8 cellular contexts compared by ENCODE assay signal in the genomic region with DNA sequence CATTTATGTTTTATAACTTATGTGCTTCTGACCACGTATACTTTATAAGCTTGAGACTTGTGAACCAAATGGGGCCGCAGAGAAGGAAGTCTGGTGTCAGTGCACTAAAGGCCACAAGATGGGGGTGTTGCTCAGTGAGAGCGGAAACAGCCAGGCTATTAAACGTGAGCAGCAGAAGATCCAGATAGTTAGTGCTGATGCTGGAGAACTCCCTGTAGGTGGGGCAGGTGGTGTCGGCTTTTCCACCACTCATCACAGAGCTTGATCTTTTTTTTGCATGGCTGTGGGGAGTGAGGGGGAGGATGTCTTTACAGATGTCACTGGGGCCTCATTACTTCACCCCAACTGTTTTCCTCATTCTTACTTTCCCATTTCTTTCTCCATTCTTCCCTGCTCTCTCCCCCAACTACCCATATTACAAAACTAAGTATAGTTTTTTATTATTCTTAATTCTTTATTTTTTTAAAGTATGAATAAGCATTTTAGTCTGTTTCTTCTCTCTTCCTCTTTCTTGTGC. TPM values are rescaled to one million over a fixed set of nuclear protein-coding genes. Genes with fewer than 3 reads are reported as not detected.
A peak's percentile ranks its signal among the peaks of the same experiment; 100 is the strongest.
DNase-seq lines count a peak whose midpoint lies in the region; ATAC-seq and TF ChIP-seq lines count a peak whose summit lies in the region.

No MANE protein-coding gene starts in this region.

- H3K27ac Mint-ChIP-seq in Caco-2 (ENCODE audit: unreplicated experiment), result no peak overlapping the region

- H3K4me1 ChIP-seq in Caco-2 (no peaks in the 10 kb centered on the region), OCI-LY7 (ENCODE audit: insufficient read depth, low read length, poor library complexity, severe bottlenecking) (no peaks in the 10 kb centered on the region)

- H3K36me3 Mint-ChIP-seq in Caco-2 (ENCODE audit: insufficient read depth, unreplicated experiment), result no peaks in the 10 kb centered on the region

- H3K9me3 Mint-ChIP-seq in Caco-2 (ENCODE audit: unreplicated experiment), result no peaks in the 10 kb centered on the region

- no peaks in the 10 kb centered on the region for H3K27me3 Mint-ChIP-seq in Caco-2 (ENCODE audit: insufficient read depth, unreplicated experiment)

- TF ChIP-seq RAD21 in Ishikawa (IDR thresholded peaks at IDR 0.05; ENCODE audit: low read depth), result peak; percentile 93

- H3K9me2 ChIP-seq in OCI-LY7 (ENCODE audit: insufficient read depth, low read length), result no peaks in the 10 kb centered on the region

- no peak overlapping the region for H3K27ac ChIP-seq in OCI-LY7 (ENCODE audit: low read depth, low read length, poor library complexity, severe bottlenecking)

- no peak overlapping the region for H2AFZ ChIP-seq in OCI-LY7 (ENCODE audit: low read length)

- CTCF ChIA-PET in Caco-2 (lab: Charles Lee) (interaction anchor here (0.7 to 2.4 kb wide), 9 partner anchors 10 to 473 kb away, joined by 3 to 15 read pairs (median 5); a partner anchor contains a TSS), OCI-LY7 (lab: Charles Lee; ENCODE audit: unreplicated experiment) (interaction anchor here (0.9 kb wide), 1 partner anchor 530 kb away, joined by 4 read pairs; no protein-coding TSS in a partner anchor)

- H3K4me1 Mint-ChIP-seq in Caco-2 (ENCODE audit: low read depth, unreplicated experiment), result no peaks in the 10 kb centered on the region

- peak; percentile 81 to 85 for TF ChIP-seq CTCF in Caco-2 (IDR thresholded peaks at IDR 0.05; ENCODE audit: insufficient read depth in 1 of 2, low read depth in 1 of 2, low read length in 1 of 2, severe bottlenecking in 1 of 2, unreplicated experiment in 1 of 2)
- peak; percentile 92 for TF ChIP-seq CTCF in OCI-LY7 (conservative IDR thresholded peaks at IDR 0.05; ENCODE audit: low read length)
- peak; percentile 85 for TF ChIP-seq CTCF in retinal pigment epithelial cell (conservative IDR thresholded peaks at IDR 0.05; ENCODE audit: low read depth, low read length)

- POLR2A ChIA-PET in Caco-2 (lab: Charles Lee) (interaction anchor here (0.6 kb wide), 1 partner anchor 257 kb away, joined by 3 read pairs; no protein-coding TSS in a partner anchor), OCI-LY7 (lab: Charles Lee) (no interaction called here)

- no peak for TF ChIP-seq EP300 in Ishikawa (IDR thresholded peaks at IDR 0.05; ENCODE audit: borderline replicate concordance)

- H3K9me3 ChIP-seq in Caco-2, result no peaks in the 10 kb centered on the region
- no peaks in the 10 kb centered on the region for H3K9me3 ChIP-seq in OCI-LY7 (ENCODE audit: low read length)

- H3K4me2 ChIP-seq in OCI-LY7 (ENCODE audit: low read length), result no peak overlapping the region

- H3K4me3 ChIP-seq in Caco-2 (ENCODE audit: low read depth, low read length), result no peak overlapping the region
- H3K4me3 ChIP-seq in OCI-LY7 (ENCODE audit: low read depth, low read length, poor library complexity, severe bottlenecking), result no peak overlapping the region
- no peak overlapping the region for H3K4me3 ChIP-seq in retinal pigment epithelial cell (ENCODE audit: low read length)

- intact Hi-C loops in Caco-2 (cut with micrococcal nuclease; ENCODE audit: unreplicated experiment), result loop anchor here (1.0 to 2.0 kb wide), 5 partner anchors 90 to 516 kb away; no protein-coding TSS in a partner anchor
- intact Hi-C loops in OCI-LY7 (cut with micrococcal nuclease; ENCODE audit: unreplicated experiment), result loop anchor here (1.0 to 10.0 kb wide), 4 partner anchors 89 to 921 kb away; no protein-coding TSS in a partner anchor

- H4K20me1 ChIP-seq in OCI-LY7 (ENCODE audit: insufficient read depth, low read length), result no peaks in the 10 kb centered on the region

- H3K79me2 ChIP-seq in OCI-LY7 (ENCODE audit: insufficient read depth, low read depth, low read length), result no peaks in the 10 kb centered on the region

- H3K4me3 Mint-ChIP-seq in Caco-2 (ENCODE audit: unreplicated experiment), result no peak overlapping the region

- H3K27me3 ChIP-seq in Caco-2 (replicated peaks; ENCODE audit: control insufficient read depth, insufficient read depth, low read length), result no peaks in the 10 kb centered on the region

- DNase-seq in Caco-2 (peak; percentile 70 to 76), OCI-LY7 (ENCODE audit: low spot score) (peak; percentile 76), glomerular visceral epithelial cell (ENCODE audit: extremely low spot score) (peak; percentile 67), retinal pigment epithelial cell (ENCODE audit: low read depth) (peak; percentile 15)
- DNase-seq in activated gamma-delta T cell treated with anti-CD3 and anti-CD28 coated beads, Interleukin-2, amount 50 U/mL, for 16 hours (ENCODE audit: low read depth), result peak; percentile 1

- H3K36me3 ChIP-seq in Caco-2 (ENCODE audit: control insufficient read depth, insufficient read depth, low read length) (no peaks in the 10 kb centered on the region; the same call in 1 of the 2 replicates), OCI-LY7 (ENCODE audit: insufficient read depth, low read length) (no peaks in the 10 kb centered on the region)

- peak; percentile 67 for ATAC-seq in GM19467 (IDR thresholded peaks at IDR 0.05; ENCODE audit: unreplicated experiment)
- ATAC-seq in HG03108 (IDR thresholded peaks at IDR 0.05; ENCODE audit: unreplicated experiment), result no peak

- BruUV-seq in Caco-2 (replicated peaks; lab: Mats Ljungman, UMichigan), result no TSS peak
- BruUV-seq in OCI-LY7 (replicated peaks; lab: Mats Ljungman, UMichigan), result no TSS peak

TF ChIP-seq in Ishikawa, 13 proteins besides CTCF, POLR2A, EP300 and RAD21:
- TF ChIP-seq YY1 (IDR thresholded peaks at IDR 0.05; ENCODE audit: low read depth) (no peak), ZBTB7A (IDR thresholded peaks at IDR 0.05; ENCODE audit: low read depth) (no peak), FOXM1 (IDR thresholded peaks at IDR 0.05; ENCODE audit: borderline replicate concordance, low read depth) (no peak), CREB1 (IDR thresholded peaks at IDR 0.05; ENCODE audit: low read depth) (no peak), TEAD4 (IDR thresholded peaks at IDR 0.05) (no peak), CEBPB (IDR thresholded peaks at IDR 0.05) (no peak), TCF12 (IDR thresholded peaks at IDR 0.05; ENCODE audit: low read depth) (no peak), TAF1 (IDR thresholded peaks at IDR 0.05; ENCODE audit: low read depth) (no peak), NFIC (IDR thresholded peaks at IDR 0.05) (no peak), EGR1 (IDR thresholded peaks at IDR 0.05) (no peak)
- TF ChIP-seq, protein P1, sequence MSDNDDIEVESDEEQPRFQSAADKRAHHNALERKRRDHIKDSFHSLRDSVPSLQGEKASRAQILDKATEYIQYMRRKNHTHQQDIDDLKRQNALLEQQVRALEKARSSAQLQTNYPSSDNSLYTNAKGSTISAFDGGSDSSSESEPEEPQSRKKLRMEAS (IDR thresholded peaks at IDR 0.05), result no peak
- TF ChIP-seq, protein P2, sequence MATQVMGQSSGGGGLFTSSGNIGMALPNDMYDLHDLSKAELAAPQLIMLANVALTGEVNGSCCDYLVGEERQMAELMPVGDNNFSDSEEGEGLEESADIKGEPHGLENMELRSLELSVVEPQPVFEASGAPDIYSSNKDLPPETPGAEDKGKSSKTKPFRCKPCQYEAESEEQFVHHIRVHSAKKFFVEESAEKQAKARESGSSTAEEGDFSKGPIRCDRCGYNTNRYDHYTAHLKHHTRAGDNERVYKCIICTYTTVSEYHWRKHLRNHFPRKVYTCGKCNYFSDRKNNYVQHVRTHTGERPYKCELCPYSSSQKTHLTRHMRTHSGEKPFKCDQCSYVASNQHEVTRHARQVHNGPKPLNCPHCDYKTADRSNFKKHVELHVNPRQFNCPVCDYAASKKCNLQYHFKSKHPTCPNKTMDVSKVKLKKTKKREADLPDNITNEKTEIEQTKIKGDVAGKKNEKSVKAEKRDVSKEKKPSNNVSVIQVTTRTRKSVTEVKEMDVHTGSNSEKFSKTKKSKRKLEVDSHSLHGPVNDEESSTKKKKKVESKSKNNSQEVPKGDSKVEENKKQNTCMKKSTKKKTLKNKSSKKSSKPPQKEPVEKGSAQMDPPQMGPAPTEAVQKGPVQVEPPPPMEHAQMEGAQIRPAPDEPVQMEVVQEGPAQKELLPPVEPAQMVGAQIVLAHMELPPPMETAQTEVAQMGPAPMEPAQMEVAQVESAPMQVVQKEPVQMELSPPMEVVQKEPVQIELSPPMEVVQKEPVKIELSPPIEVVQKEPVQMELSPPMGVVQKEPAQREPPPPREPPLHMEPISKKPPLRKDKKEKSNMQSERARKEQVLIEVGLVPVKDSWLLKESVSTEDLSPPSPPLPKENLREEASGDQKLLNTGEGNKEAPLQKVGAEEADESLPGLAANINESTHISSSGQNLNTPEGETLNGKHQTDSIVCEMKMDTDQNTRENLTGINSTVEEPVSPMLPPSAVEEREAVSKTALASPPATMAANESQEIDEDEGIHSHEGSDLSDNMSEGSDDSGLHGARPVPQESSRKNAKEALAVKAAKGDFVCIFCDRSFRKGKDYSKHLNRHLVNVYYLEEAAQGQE (IDR thresholded peaks at IDR 0.05; ENCODE audit: low read depth), result no peak
- TF ChIP-seq, protein P3, sequence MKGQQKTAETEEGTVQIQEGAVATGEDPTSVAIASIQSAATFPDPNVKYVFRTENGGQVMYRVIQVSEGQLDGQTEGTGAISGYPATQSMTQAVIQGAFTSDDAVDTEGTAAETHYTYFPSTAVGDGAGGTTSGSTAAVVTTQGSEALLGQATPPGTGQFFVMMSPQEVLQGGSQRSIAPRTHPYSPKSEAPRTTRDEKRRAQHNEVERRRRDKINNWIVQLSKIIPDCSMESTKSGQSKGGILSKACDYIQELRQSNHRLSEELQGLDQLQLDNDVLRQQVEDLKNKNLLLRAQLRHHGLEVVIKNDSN (IDR thresholded peaks at IDR 0.05), result no peak
TF ChIP-seq in Ishikawa: peak in this region for 0.

RNA-seq across cellular contexts. Expression of a gene that starts 34.7 kb away (rescaled TPM):
- total RNA-seq in Caco-2 (2022), result 23.5 and 25.3 TPM in 2 replicates
- total RNA-seq in OCI-LY7 (2014; rRNA removed; shearing (Covaris generic)), result 3.7 and 3.8 TPM in 2 replicates
- total RNA-seq in OCI-LY7 (2022), result 13.4 and 14.7 TPM in 2 replicates

RNA-seq across cellular contexts. Expression of a gene that starts 34.9 kb away (rescaled TPM):
- 10.4 and 11.6 TPM in 2 replicates for total RNA-seq in Caco-2 (2022)
- 3.7 and 5.1 TPM in 2 replicates for total RNA-seq in OCI-LY7 (2014; rRNA removed; shearing (Covaris generic))
- 15.2 and 15.8 TPM in 2 replicates for total RNA-seq in OCI-LY7 (2022)

Comparison
In these comparisons a context has a peak if more than half of its experiments do, and no peak if none do; other contexts are left out.
1. DNase-seq: peak in every context shown above with its lines; median percentile 76 in OCI-LY7; 73 in Caco-2; 67 in glomerular visceral epithelial cell; 15 in retinal pigment epithelial cell; 1 in activated gamma-delta T cell treated with anti-CD3 and anti-CD28 coated beads, Interleukin-2, amount 50 U/mL, for 16 hours.